9 cellular contexts compared by ENCODE assay signal in the genomic region with DNA sequence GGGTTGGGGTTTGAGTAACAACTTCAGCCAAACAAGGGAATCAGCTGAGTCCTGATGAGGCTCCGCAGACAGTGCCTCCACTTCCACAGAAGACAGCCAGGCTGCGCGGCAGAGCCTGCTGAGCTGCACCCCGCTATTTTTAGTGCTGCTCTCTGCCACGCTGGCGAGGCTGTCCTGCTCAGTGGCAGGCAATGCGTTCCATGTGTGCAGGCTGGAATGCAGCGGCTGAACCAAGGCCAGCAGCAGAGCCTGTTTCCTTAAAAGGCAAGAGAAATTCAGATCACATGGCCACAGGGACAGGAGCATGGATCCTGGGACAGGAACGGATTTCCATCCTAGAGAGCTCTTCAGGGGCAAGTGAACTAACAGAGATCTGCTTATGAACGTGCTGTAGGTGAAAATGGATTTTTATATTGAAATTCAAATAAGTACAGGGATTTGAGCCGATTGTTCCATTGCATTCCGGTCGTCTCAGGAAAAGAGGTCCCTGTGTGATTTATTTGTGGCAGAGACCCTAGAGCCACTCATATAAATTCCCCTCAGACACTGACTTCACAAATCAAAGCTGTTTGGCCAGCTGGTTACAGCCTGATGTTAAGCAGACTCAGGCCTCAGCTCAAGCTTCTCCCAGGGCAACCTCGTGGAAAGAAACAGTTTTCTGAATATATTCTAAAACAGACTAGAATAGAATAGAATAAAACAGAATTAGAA.
DNase-seq lines count a peak whose midpoint lies in the region; ATAC-seq, FAIRE-seq and TF ChIP-seq lines count a peak whose summit lies in the region.
"Had no signal": no experiment of that assay in that cellular context is flagged by ENCODE, and none has a peak within 500 bp of the region (broad histone marks: within the 10 kb centered on the region; RNA-seq: fewer than 3 reads in every experiment).

No MANE protein-coding gene starts in this region.

- H3K36me3 ChIP-seq in Caco-2 (ENCODE audit: control insufficient read depth, insufficient read depth, low read length) (no peaks in the 10 kb centered on the region), astrocyte (ENCODE audit: insufficient read depth, low read length) (no peaks in the 10 kb centered on the region)

- H3K9ac ChIP-seq in astrocyte (ENCODE audit: low read length) = peak overlapping the region; percentile 73

- CTCF ChIA-PET in Caco-2 (lab: Charles Lee) = no interaction called here

- H3K9me3 Mint-ChIP-seq in Caco-2 (ENCODE audit: unreplicated experiment) (no peaks in the 10 kb centered on the region), astrocyte (ENCODE audit: unreplicated experiment) (peaks cover 14% of the 10 kb centered on the region)

- no peaks in the 10 kb centered on the region for H4K20me1 ChIP-seq in astrocyte (ENCODE audit: insufficient read depth, low read length)

- H2AFZ ChIP-seq in astrocyte (ENCODE audit: low read depth, low read length) = peak overlapping the region; percentile 42

- H3K27me3 Mint-ChIP-seq in Caco-2 (ENCODE audit: insufficient read depth, unreplicated experiment) = no peaks in the 10 kb centered on the region
- peaks cover 3% of the 10 kb centered on the region for H3K27me3 Mint-ChIP-seq in astrocyte (ENCODE audit: low read depth, unreplicated experiment)

- H3K9me3 ChIP-seq in Caco-2 = no peaks in the 10 kb centered on the region
- no peaks in the 10 kb centered on the region for H3K9me3 ChIP-seq in astrocyte (ENCODE audit: insufficient read depth, low read depth, low read length)
- no peaks in the 10 kb centered on the region for H3K9me3 ChIP-seq in right cardiac atrium (ENCODE audit: control insufficient read depth, low read length)

- no peaks in the 10 kb centered on the region for H3K27me3 ChIP-seq in Caco-2 (replicated peaks; ENCODE audit: control insufficient read depth, insufficient read depth, low read length)
- H3K27me3 ChIP-seq in astrocyte (ENCODE audit: insufficient read depth, low read length) = no peaks in the 10 kb centered on the region
- no peaks in the 10 kb centered on the region for H3K27me3 ChIP-seq in right cardiac atrium (ENCODE audit: control insufficient read depth, insufficient read depth)

- H3K4me1 ChIP-seq in Caco-2 (0 out of 2 replicates have a peak, but pooled peaks cover 7% of the 10 kb centered on the region), astrocyte (ENCODE audit: insufficient read depth, low read length) (peaks cover 26% of the 10 kb centered on the region), right cardiac atrium (ENCODE audit: control insufficient read depth, insufficient read depth, low read length) (peaks cover 8% of the 10 kb centered on the region)

- H3K4me3 Mint-ChIP-seq in Caco-2 (ENCODE audit: unreplicated experiment) (no peak overlapping the region), astrocyte (ENCODE audit: unreplicated experiment) (no peak overlapping the region)

- no peaks in the 10 kb centered on the region for H3K36me3 Mint-ChIP-seq in Caco-2 (ENCODE audit: insufficient read depth, unreplicated experiment)
- peaks cover 9% of the 10 kb centered on the region for H3K36me3 Mint-ChIP-seq in astrocyte (ENCODE audit: low read depth, unreplicated experiment)

- intact Hi-C loops in Caco-2 (cut with micrococcal nuclease; ENCODE audit: unreplicated experiment) = no loop called here
- intact Hi-C loops in right cardiac atrium (cut with DNase I) = no loop called here

- H3K4me1 Mint-ChIP-seq in Caco-2 (ENCODE audit: low read depth, unreplicated experiment) (no peaks in the 10 kb centered on the region), astrocyte (ENCODE audit: low read depth, unreplicated experiment) (peaks cover 14% of the 10 kb centered on the region)

- TF ChIP-seq CTCF in Caco-2 (IDR thresholded peaks at IDR 0.05; ENCODE audit: insufficient read depth in 1 of 2, low read depth in 1 of 2, low read length in 1 of 2, severe bottlenecking in 1 of 2, unreplicated experiment in 1 of 2) (no peak), astrocyte (IDR thresholded peaks at IDR 0.05; ENCODE audit: insufficient read depth, low read depth, low read length) (peak; percentile 13)

- H3K79me2 ChIP-seq in astrocyte (ENCODE audit: insufficient read depth, low read length) = no peaks in the 10 kb centered on the region

- peak; percentile 41 for FAIRE-seq in astrocyte (lab: Jason Lieb, UNC)

- BruUV-seq in Caco-2 (replicated peaks; lab: Mats Ljungman, UMichigan) = no TSS peak

- ATAC-seq in right cardiac atrium (peak; percentile 94 to 95), HG02840 (IDR thresholded peaks at IDR 0.05; ENCODE audit: low FRiP score, unreplicated experiment) (no peak)

- POLR2A ChIA-PET in Caco-2 (lab: Charles Lee) = interaction anchor here (0.6 kb wide), 1 partner anchor 1707 kb away, joined by 5 read pairs; no protein-coding TSS in a partner anchor

- no peak overlapping the region for H3K4me3 ChIP-seq in Caco-2 (ENCODE audit: low read depth, low read length)
- no peak overlapping the region for H3K4me3 ChIP-seq in astrocyte (ENCODE audit: insufficient read depth, low read depth, low read length)
- no peak overlapping the region for H3K4me3 ChIP-seq in right cardiac atrium (ENCODE audit: low read length)

- WGBS in right cardiac atrium = 17% methylated on average over 14 of the region's 14 CpGs

- DNase-seq in Caco-2 (peak; percentile 4 to 58), astrocyte (ENCODE audit: low read depth) (peak; percentile 97), right cardiac atrium (peak; percentile 91 to 97 (median 95)), pons (ENCODE audit: low spot score) (peak; percentile 68), SKM-1 treated with dmso at 0.1 percent for 144 hours (lab: John Stamatoyannopoulos, UW; ENCODE audit: unreplicated experiment) (no peak), HT-29 (ENCODE audit: low spot score) (no peak)
- DNase-seq in activated CD4-positive, alpha-beta T cell treated with anti-CD3 and anti-CD28 coated beads for 48 hours = no peak

- H3K27ac Mint-ChIP-seq in Caco-2 (ENCODE audit: unreplicated experiment) (no peak overlapping the region), astrocyte (ENCODE audit: unreplicated experiment) (peak overlapping the region; percentile 75)

- peak overlapping the region; percentile 33 for H3K4me2 ChIP-seq in astrocyte (ENCODE audit: low read length)

- H3K27ac ChIP-seq in astrocyte (ENCODE audit: low read depth, low read length) (peak overlapping the region; percentile 90), right cardiac atrium (ENCODE audit: low read length) (peak overlapping the region; percentile 93)
- H3K27ac ChIP-seq: HL-60 had no signal

Comparison
In these comparisons a context has a peak if more than half of its experiments do, and no peak if none do; other contexts are left out.
1. DNase-seq: peak in Caco-2 (2 of 2), astrocyte (single experiment), right cardiac atrium (3 of 3) and pons (single experiment); none in activated CD4-positive, alpha-beta T cell treated with anti-CD3 and anti-CD28 coated beads for 48 hours (single experiment), SKM-1 treated with dmso at 0.1 percent for 144 hours (single experiment) and HT-29 (single experiment).